Comparison of ENCODE assay signal across 13 cellular contexts in genomic region chr11:64232182-64233018, GRCh38. TPM values are rescaled to one million over a fixed set of nuclear protein-coding genes. Genes with fewer than 3 reads are reported as not detected.
DNase-seq lines count a peak whose midpoint lies in the region; ATAC-seq and TF ChIP-seq lines count a peak whose summit lies in the region.
"Had no signal": no experiment of that assay in that cellular context is flagged by ENCODE, and none has a peak within 500 bp of the region (broad histone marks: within the 10 kb centered on the region; RNA-seq: fewer than 3 reads in every experiment).

No MANE protein-coding gene starts in this region.

- H3K27ac Mint-ChIP-seq in neural crest cell (ENCODE audit: unreplicated experiment) = no peak overlapping the region

- H3K4me3 Mint-ChIP-seq in neural crest cell = peak overlapping the region; percentile 93

- H3K4me1 Mint-ChIP-seq in neural crest cell = peaks cover 26% of the 10 kb centered on the region

- no peaks in the 10 kb centered on the region for H3K9me2 ChIP-seq in Loucy (replicated peaks; ENCODE audit: low read depth, low read length)

- H3K36me3 Mint-ChIP-seq in neural crest cell (ENCODE audit: low read depth) = no peaks in the 10 kb centered on the region

- H3K9me3 ChIP-seq in Loucy (ENCODE audit: insufficient read depth, low read depth, low read length) (no peaks in the 10 kb centered on the region), adrenal gland (replicated peaks in 1 of 3) (no peaks in the 10 kb centered on the region)
- H3K9me3 ChIP-seq: tibial artery had no signal

- H3K4me1 ChIP-seq in Loucy (ENCODE audit: insufficient read depth, low read length, poor library complexity, severe bottlenecking) = peaks cover 18% of the 10 kb centered on the region
- H3K4me1 ChIP-seq in adrenal gland (replicated peaks in 1 of 2) = peaks cover 6 to 41% of the 10 kb centered on the region in 2 donors

- H3K4me3 ChIP-seq in Loucy (ENCODE audit: low read length, poor library complexity, severe bottlenecking) (no peak overlapping the region), adrenal gland (no peak overlapping the region)
- H3K4me3 ChIP-seq: tibial artery had no signal

- peak overlapping the region in 1 of 5 donors; percentile 21 for H3K27ac ChIP-seq in adrenal gland

- peaks cover 32% of the 10 kb centered on the region for H3K79me2 ChIP-seq in Loucy (ENCODE audit: insufficient read depth, low read length)

- H3F3A ChIP-seq in Loucy (ENCODE audit: low read depth) = peaks cover 6% of the 10 kb centered on the region; the same call in 1 of the 2 replicates

- H3K9ac ChIP-seq in Loucy (ENCODE audit: low read depth, low read length, poor library complexity, severe bottlenecking) = peak overlapping the region; percentile 18

- no peak for TF ChIP-seq POLR2A in adrenal gland (IDR thresholded peaks at IDR 0.05)

- TF ChIP-seq CTCF in Loucy (conservative IDR thresholded peaks at IDR 0.05; ENCODE audit: low read length) (no peak), adrenal gland (IDR thresholded peaks at IDR 0.05) (no peak), neural crest cell (conservative IDR thresholded peaks at IDR 0.05) (no peak)

- ATAC-seq in GM19351 (IDR thresholded peaks at IDR 0.05; ENCODE audit: unreplicated experiment) = no peak

- H2AFZ ChIP-seq in Loucy (ENCODE audit: low read length) = no peak overlapping the region

- 87 to 95% (median 88%) methylated on average over 8 to 15 of the region's 15 CpGs for WGBS in adrenal gland, 4 donors

- H4K20me1 ChIP-seq in Loucy (ENCODE audit: insufficient read depth, low read length, poor library complexity, severe bottlenecking) = peaks cover 24% of the 10 kb centered on the region

- H3K36me3 ChIP-seq in Loucy (ENCODE audit: insufficient read depth, low read length) = no peaks in the 10 kb centered on the region
- H3K36me3 ChIP-seq in adrenal gland (replicated peaks in 1 of 2) = peaks cover 0 to 4% of the 10 kb centered on the region in 2 donors

- no peaks in the 10 kb centered on the region for H3K9me3 Mint-ChIP-seq in neural crest cell

- H3K4me2 ChIP-seq in Loucy (ENCODE audit: low read depth, low read length, poor library complexity, severe bottlenecking) = peak overlapping the region; percentile 81

- intact Hi-C loops in adrenal gland (cut with DNase I) = no loop called here

- H3K27me3 ChIP-seq in Loucy (ENCODE audit: insufficient read depth, low read length, poor library complexity, severe bottlenecking) (no peaks in the 10 kb centered on the region), adrenal gland (no peaks in the 10 kb centered on the region)
- H3K27me3 ChIP-seq: tibial artery had no signal

- DNase-seq in adrenal gland (peak in 4 of 7 donors; percentile 20 to 31 (median 25)), neural crest cell (ENCODE audit: low read depth, low spot score) (no peak), NCI-H2171 treated with DMSO at 0.1 percent for 48 hours (lab: John Stamatoyannopoulos, UW) (no peak), NCI-H1417 treated with DMSO at 0.1 percent for 48 hours (lab: John Stamatoyannopoulos, UW) (no peak)
- DNase-seq: EL; H7; hypothalamus; MV-4-11; NCI-H524 treated with DMSO at 0.1 percent for 48 hours; stimulated activated CD4-positive, alpha-beta T cell treated with anti-CD3 and anti-CD28 coated beads, Interleukin-4, amount 100 ng/mL, for 24 hours; tibial artery had no signal

- no peaks in the 10 kb centered on the region for H3K27me3 Mint-ChIP-seq in neural crest cell (ENCODE audit: low read depth)

RNA-seq across cellular contexts. Expression of gene VEGFB, which starts 2.0 kb away (rescaled TPM):
- total RNA-seq in adrenal gland (100 to 1,000 TPM in 5 of 8 donors, 10 to 100 TPM in 3; 53.8 to 156 (median 134) TPM), neural crest cell (61.2 and 62.7 TPM in 2 replicates)
- 100 to 1,000 TPM in 2 of 3 donors, 10 to 100 TPM in 1; 64.4 to 185 (median 158) TPM for polyA plus RNA-seq in adrenal gland

RNA-seq across cellular contexts. Expression of gene DNAJC4, which starts 2.1 kb away (rescaled TPM):
- 100 to 1,000 TPM in 1 of 8 donors, 10 to 100 TPM in 7; 21.7 to 112 (median 59.3) TPM for total RNA-seq in adrenal gland
- polyA plus RNA-seq in adrenal gland = 100 to 1,000 TPM in 2 of 3 donors, 10 to 100 TPM in 1; 59.4 to 220 (median 192) TPM
- 27.2 TPM in 2 replicates for total RNA-seq in neural crest cell

RNA-seq across cellular contexts. Expression of gene NUDT22, which starts 6.3 kb away (rescaled TPM):
- total RNA-seq in adrenal gland (100 to 1,000 TPM in 2 of 8 donors, 10 to 100 TPM in 6; 67.2 to 126 (median 80.8) TPM), neural crest cell (35.7 and 40.8 TPM in 2 replicates)
- 100 to 1,000 TPM in 2 of 3 donors, 10 to 100 TPM in 1; 19.5 to 190 (median 101) TPM for polyA plus RNA-seq in adrenal gland

RNA-seq across cellular contexts. Expression of gene TRPT1, which starts 6.4 kb away (rescaled TPM):
- total RNA-seq in adrenal gland (10 to 100 TPM; 40.8 to 71.3 (median 55.1) TPM), neural crest cell (40.2 and 43.2 TPM in 2 replicates)
- 100 to 1,000 TPM in 2 of 3 donors, 10 to 100 TPM in 1; 17.9 to 205 (median 175) TPM for polyA plus RNA-seq in adrenal gland

RNA-seq across cellular contexts. Expression of gene FKBP2, which starts 8.5 kb away (rescaled TPM):
- total RNA-seq in adrenal gland = 100 to 1,000 TPM in 2 of 8 donors, 10 to 100 TPM in 6; 76.1 to 185 (median 94.8) TPM
- 100 to 1,000 TPM; 206 to 812 (median 791) TPM for polyA plus RNA-seq in adrenal gland
- 29.2 and 33.7 TPM in 2 replicates for total RNA-seq in neural crest cell

Comparison
In these comparisons a context has a peak if more than half of its experiments do, and no peak if none do; other contexts are left out.
1. DNase-seq: peak in adrenal gland (4 of 7); none in neural crest cell (single experiment), NCI-H2171 treated with DMSO at 0.1 percent for 48 hours (single experiment) and NCI-H1417 treated with DMSO at 0.1 percent for 48 hours (single experiment).